Comparison of ENCODE assay signal across 1 cellular context in genomic region chr21:33236799-33237198, GRCh38.
TF ChIP-seq lines count a peak whose summit lies in the region.

No MANE protein-coding gene starts in this region.

TF ChIP-seq in SK-N-SH, 30 proteins besides CTCF, POLR2A, EP300 and RAD21 (continued from another document):
- TF ChIP-seq PBX3 (IDR thresholded peaks at IDR 0.05) = no peak
- no peak for TF ChIP-seq TEAD4 (IDR thresholded peaks at IDR 0.05; ENCODE audit: borderline replicate concordance, insufficient read depth)
- no peak for TF ChIP-seq GATA2 (CRISPR knock-in tag; IDR thresholded peaks at IDR 0.05)
TF ChIP-seq in SK-N-SH: peak in this region for 0.
